21 cellular contexts compared by ENCODE assay signal in the genomic region with DNA sequence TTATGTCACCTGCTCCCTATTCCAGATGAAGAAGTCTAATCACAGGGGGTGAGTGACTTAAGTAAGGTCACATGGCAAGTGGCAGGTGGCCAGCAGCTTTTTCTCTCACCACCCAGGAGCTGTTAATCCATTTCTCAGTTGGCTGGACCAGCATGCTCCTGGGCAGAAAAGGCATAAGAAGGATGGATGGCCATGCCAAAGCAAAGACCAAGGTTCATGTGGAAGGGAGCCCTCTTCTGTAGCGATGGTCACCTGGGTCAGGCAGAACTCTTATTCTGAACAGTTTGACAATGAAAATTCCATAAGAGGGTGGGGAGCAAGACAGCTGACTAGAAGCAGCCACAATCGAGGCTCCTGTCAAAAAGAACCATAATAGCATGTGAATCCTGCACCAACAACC.
A peak's percentile ranks its signal among the peaks of the same experiment; 100 is the strongest.
DNase-seq lines count a peak whose midpoint lies in the region; FAIRE-seq and TF ChIP-seq lines count a peak whose summit lies in the region.
"Had no signal": no experiment of that assay in that cellular context is flagged by ENCODE, and none has a peak within 500 bp of the region (broad histone marks: within the 10 kb centered on the region; RNA-seq: fewer than 3 reads in every experiment).

No MANE protein-coding gene starts in this region.

- H2BK120ac ChIP-seq in mesenchymal stem cell (ENCODE audit: low read depth, low read length), result no peak overlapping the region

- peaks cover 7% of the 10 kb centered on the region; the same call in 1 of the 2 replicates for H3K36me3 Mint-ChIP-seq in HFFc6 (ENCODE audit: low read depth)
- H3K36me3 Mint-ChIP-seq in astrocyte (ENCODE audit: low read depth, unreplicated experiment), result no peaks in the 10 kb centered on the region
- H3K36me3 Mint-ChIP-seq: CD8-positive, alpha-beta T cell had no signal

- no peak overlapping the region for H2BK5ac ChIP-seq in mesenchymal stem cell (ENCODE audit: low read depth, low read length, poor library complexity, severe bottlenecking)

- 98% methylated on average over 2 of the region's 2 CpGs for WGBS in mesenchymal stem cell

- H3K4me3 Mint-ChIP-seq in HFFc6 (no peak overlapping the region), astrocyte (ENCODE audit: unreplicated experiment) (no peak overlapping the region)
- H3K4me3 Mint-ChIP-seq: B cell; CD4-positive, alpha-beta T cell; CD8-positive, alpha-beta T cell had no signal

- H3K4me1 Mint-ChIP-seq in HFFc6 (ENCODE audit: low read depth), result peaks cover 38% of the 10 kb centered on the region
- H3K4me1 Mint-ChIP-seq in astrocyte (ENCODE audit: low read depth, unreplicated experiment), result peaks cover 4% of the 10 kb centered on the region
- H3K4me1 Mint-ChIP-seq: B cell had no signal

- H3K4ac ChIP-seq in mesenchymal stem cell (ENCODE audit: low read depth in 1 of 2, low read length in 2 of 2), result peak overlapping the region in 1 of 2 experiments; percentile 41

- H3K9me3 ChIP-seq in astrocyte (ENCODE audit: insufficient read depth, low read depth, low read length), result peaks cover 3% of the 10 kb centered on the region
- peaks cover 12% of the 10 kb centered on the region for H3K9me3 ChIP-seq in mesenchymal stem cell (ENCODE audit: control insufficient read depth, low read length)
- H3K9me3 ChIP-seq: A549, Caco-2 had no signal

- H3K4me1 ChIP-seq in astrocyte (ENCODE audit: insufficient read depth, low read length) (peaks cover 6% of the 10 kb centered on the region), mesenchymal stem cell (ENCODE audit: control insufficient read depth, insufficient read depth, low read depth, low read length) (peaks cover 5% of the 10 kb centered on the region)
- H3K4me1 ChIP-seq: A549, Caco-2 had no signal

- peak overlapping the region; percentile 45 for H4K91ac ChIP-seq in mesenchymal stem cell (ENCODE audit: low read length)

- no peak overlapping the region for H3K27ac ChIP-seq in astrocyte (ENCODE audit: low read depth, low read length)
- no peak overlapping the region for H3K27ac ChIP-seq in mesenchymal stem cell (ENCODE audit: low read length, poor library complexity, severe bottlenecking)
- H3K27ac ChIP-seq: 22Rv1; A549; BLaER1 treated with 17β-estradiol and CSF1 and Interleukin-3, amounts not matched to agents 10 nM and 100 nM; C4-2B had no signal

- H2AK5ac ChIP-seq in mesenchymal stem cell (ENCODE audit: low read length, severe bottlenecking), result no peak overlapping the region

- H3K36me3 ChIP-seq in astrocyte (ENCODE audit: insufficient read depth, low read length), result no peaks in the 10 kb centered on the region
- no peaks in the 10 kb centered on the region for H3K36me3 ChIP-seq in mesenchymal stem cell (ENCODE audit: control insufficient read depth in 1 of 2, insufficient read depth in 2 of 2, low read depth in 1 of 2, low read length in 2 of 2)
- H3K36me3 ChIP-seq: BLaER1 treated with 17β-estradiol and CSF1 and Interleukin-3, amounts not matched to agents 10 nM and 100 nM had no signal

- H3K9ac ChIP-seq in astrocyte (ENCODE audit: low read length), result no peak overlapping the region
- no peak overlapping the region for H3K9ac ChIP-seq in mesenchymal stem cell (ENCODE audit: low read length)
- H3K9ac ChIP-seq: BLaER1 treated with 17β-estradiol and CSF1 and Interleukin-3, amounts not matched to agents 10 nM and 100 nM had no signal

- peak overlapping the region; percentile 30 for H2BK15ac ChIP-seq in mesenchymal stem cell (ENCODE audit: low read depth, poor library complexity, severe bottlenecking)

- H2AFZ ChIP-seq in astrocyte (ENCODE audit: low read depth, low read length) (no peak overlapping the region), mesenchymal stem cell (ENCODE audit: low read depth, low read length) (no peak overlapping the region)

- H3K18ac ChIP-seq in mesenchymal stem cell (ENCODE audit: low read depth in 1 of 2, low read length in 2 of 2), result peak overlapping the region in 1 of 2 experiments; percentile 61

- no peak for TF ChIP-seq CTCF in HFFc6 (IDR thresholded peaks at IDR 0.05)
- no peak for TF ChIP-seq CTCF in astrocyte (IDR thresholded peaks at IDR 0.05; ENCODE audit: insufficient read depth, low read depth, low read length)

- DNase-seq in HFFc6, result no peak
- DNase-seq in astrocyte (ENCODE audit: low read depth), result no peak
- no peak for DNase-seq in mesenchymal stem cell
- no peak for DNase-seq in globus pallidus (ENCODE audit: low spot score)
- DNase-seq in NCI-H2107 (lab: John Stamatoyannopoulos, UW), result no peak
- DNase-seq: AML-193; Caco-2; Calu3; CD4-positive, alpha-beta T cell; CD8-positive, alpha-beta T cell; DMS79 treated with DMSO at 0.1 percent for 48 hours; GF-D8 had no signal

- H3K4me3 ChIP-seq in astrocyte (ENCODE audit: insufficient read depth, low read depth, low read length) (no peak overlapping the region), mesenchymal stem cell (ENCODE audit: insufficient read depth in 1 of 2, low read depth in 1 of 2, low read length in 2 of 2) (no peak overlapping the region)
- H3K4me3 ChIP-seq: A549; BLaER1 treated with 17β-estradiol and CSF1 and Interleukin-3, amounts not matched to agents 10 nM and 100 nM had no signal

- no peak overlapping the region for H3K23ac ChIP-seq in mesenchymal stem cell (ENCODE audit: low read length in 2 of 2)

- peak overlapping the region; percentile 39; the same call in 1 of the 2 replicates for H3K27ac Mint-ChIP-seq in HFFc6
- H3K27ac Mint-ChIP-seq in astrocyte (ENCODE audit: unreplicated experiment), result peak overlapping the region; percentile 47
- H3K27ac Mint-ChIP-seq: B cell; CD4-positive, alpha-beta T cell; CD8-positive, alpha-beta T cell had no signal

- H3K79me2 ChIP-seq in astrocyte (ENCODE audit: insufficient read depth, low read length), result no peaks in the 10 kb centered on the region

- H3K27me3 Mint-ChIP-seq in HFFc6 (ENCODE audit: insufficient read depth), result peaks cover 2% of the 10 kb centered on the region; the same call in 1 of the 2 replicates
- no peaks in the 10 kb centered on the region for H3K27me3 Mint-ChIP-seq in astrocyte (ENCODE audit: low read depth, unreplicated experiment)
- H3K27me3 Mint-ChIP-seq: B cell had no signal

- no peaks in the 10 kb centered on the region for H3K79me1 ChIP-seq in mesenchymal stem cell (replicated peaks; ENCODE audit: low read length, poor library complexity, severe bottlenecking)

- FAIRE-seq in astrocyte (lab: Jason Lieb, UNC), result no peak
- FAIRE-seq: A549, D721Med, G401.6, GM12891, GM19239 had no signal

- H3K27me3 ChIP-seq in astrocyte (ENCODE audit: insufficient read depth, low read length), result no peaks in the 10 kb centered on the region
- no peaks in the 10 kb centered on the region for H3K27me3 ChIP-seq in mesenchymal stem cell (ENCODE audit: control insufficient read depth in 1 of 2, insufficient read depth in 1 of 2, low read length in 2 of 2)
- H3K27me3 ChIP-seq: BLaER1 treated with 17β-estradiol and CSF1 and Interleukin-3, amounts not matched to agents 10 nM and 100 nM had no signal

- peak overlapping the region; percentile 32 to 57 for H2BK12ac ChIP-seq in mesenchymal stem cell (ENCODE audit: low read length in 2 of 2)

- H3K14ac ChIP-seq in mesenchymal stem cell (ENCODE audit: low read length in 2 of 2), result no peak overlapping the region

- H4K8ac ChIP-seq in mesenchymal stem cell (ENCODE audit: low read length), result no peak overlapping the region

- H3K4me2 ChIP-seq in astrocyte (ENCODE audit: low read length), result no peak overlapping the region
- H3K4me2 ChIP-seq in mesenchymal stem cell (ENCODE audit: low read length, poor library complexity, severe bottlenecking), result no peak overlapping the region
- H3K4me2 ChIP-seq: A549 had no signal

- no peaks in the 10 kb centered on the region for H4K20me1 ChIP-seq in astrocyte (ENCODE audit: insufficient read depth, low read length)
- H4K20me1 ChIP-seq: BLaER1 treated with 17β-estradiol and CSF1 and Interleukin-3, amounts not matched to agents 10 nM and 100 nM had no signal

- H3K9me3 Mint-ChIP-seq in HFFc6 (peaks cover 19% of the 10 kb centered on the region), astrocyte (ENCODE audit: unreplicated experiment) (peaks cover 22% of the 10 kb centered on the region)
